In genomic region chr3:140863481-140864084, GRCh38 we compare ENCODE assay signal across 7 cellular contexts.
DNase-seq lines count a peak whose midpoint lies in the region; ATAC-seq and FAIRE-seq lines count a peak whose summit lies in the region.

No MANE protein-coding gene starts in this region.

- FAIRE-seq in frontal cortex (lab: Jason Lieb, UNC): peak; percentile 83

- peak; percentile 70 for DNase-seq in GM03348 (ENCODE audit: low spot score)
- peak; percentile 65 for DNase-seq in NCI-H748 (lab: John Stamatoyannopoulos, UW; ENCODE audit: unreplicated experiment)
- peak; percentile 1 for DNase-seq in activated T-cell treated with anti-CD3 and anti-CD28 coated beads for 1 hour (ENCODE audit: low read depth)
- DNase-seq in frontal cortex (ENCODE audit: low spot score in 2 of 2): peak in 1 of 2 donors; percentile 22
- peak; percentile 47 for DNase-seq in pons (ENCODE audit: low spot score)

- ATAC-seq in HG03196 (IDR thresholded peaks at IDR 0.05; ENCODE audit: unreplicated experiment) (peak; percentile 59), HG03045 (IDR thresholded peaks at IDR 0.05; ENCODE audit: unreplicated experiment) (no peak)
